Comparison of ENCODE assay signal across 2 cellular contexts in genomic region chr17:3609689-3610088, GRCh38.
TF ChIP-seq lines count a peak whose summit lies in the region.

No MANE protein-coding gene starts in this region.

TF ChIP-seq in IMR-90, 13 proteins besides CTCF, POLR2A, EP300 and RAD21:
- no peak for TF ChIP-seq CHD1 (IDR thresholded peaks at IDR 0.05; ENCODE audit: low read depth, low read length)
- TF ChIP-seq NFE2L2 (IDR thresholded peaks at IDR 0.05; ENCODE audit: low read depth, low read length): no peak
- no peak for TF ChIP-seq MAFK (IDR thresholded peaks at IDR 0.05; ENCODE audit: low read depth, low read length)
- TF ChIP-seq MXI1 (IDR thresholded peaks at IDR 0.05; ENCODE audit: borderline replicate concordance, low read depth, low read length): no peak
- TF ChIP-seq CEBPB (IDR thresholded peaks at IDR 0.05; ENCODE audit: low read depth, low read length): no peak
- no peak for TF ChIP-seq SMC3 (IDR thresholded peaks at IDR 0.05; ENCODE audit: low read depth, low read length)
- no peak for TF ChIP-seq ELK1 (IDR thresholded peaks at IDR 0.05; ENCODE audit: borderline replicate concordance, low read depth, low read length)
- TF ChIP-seq RFX5 (IDR thresholded peaks at IDR 0.05; ENCODE audit: low read depth, low read length): no peak
- no peak for TF ChIP-seq USF2 (IDR thresholded peaks at IDR 0.05; ENCODE audit: low read depth, low read length)
- TF ChIP-seq BHLHE40 (IDR thresholded peaks at IDR 0.05; ENCODE audit: low read depth, low read length): no peak
- TF ChIP-seq MAZ (IDR thresholded peaks at IDR 0.05; ENCODE audit: borderline replicate concordance, low read depth, low read length): no peak
- TF ChIP-seq FOS (IDR thresholded peaks at IDR 0.05; ENCODE audit: low read depth, low read length): no peak
- TF ChIP-seq RCOR1 (IDR thresholded peaks at IDR 0.05; ENCODE audit: insufficient replicate concordance, low read length): no peak

TF ChIP-seq in K562, 482 proteins besides CTCF, POLR2A, EP300 and RAD21:
- no peak for TF ChIP-seq ZSCAN32 (CRISPR knock-in tag; IDR thresholded peaks at IDR 0.05)
- peak; percentile 28; the same call in 1 of the 2 replicates for TF ChIP-seq POLR2G (IDR thresholded peaks at IDR 0.05; ENCODE audit: low read depth, low read length)
